13 cellular contexts compared by ENCODE assay signal in the genomic region with DNA sequence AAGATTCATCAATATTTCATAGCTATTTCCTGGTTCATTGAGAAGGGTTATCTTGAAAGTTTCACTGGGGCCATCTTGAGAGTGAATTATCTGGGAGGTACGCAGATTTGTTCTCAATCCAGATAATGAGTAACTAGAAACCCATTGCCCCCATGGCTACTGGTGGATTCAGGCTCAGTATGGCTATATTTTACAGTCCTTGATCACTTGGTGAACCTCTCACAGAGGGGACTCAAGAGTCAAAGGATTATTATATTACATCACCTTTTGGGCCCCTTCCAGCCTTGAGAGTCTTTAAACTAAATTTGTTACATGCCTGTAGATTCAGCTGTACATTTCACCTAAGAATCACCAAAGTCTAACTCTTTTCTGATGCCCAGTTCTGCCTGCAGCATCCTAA. TPM values are rescaled to one million over a fixed set of nuclear protein-coding genes. Genes with fewer than 3 reads are reported as not detected.
"Had no signal": no experiment of that assay in that cellular context is flagged by ENCODE, and none has a peak within 500 bp of the region (broad histone marks: within the 10 kb centered on the region; RNA-seq: fewer than 3 reads in every experiment).

No MANE protein-coding gene starts in this region.

- H3K9me3 Mint-ChIP-seq: IgD-negative memory B cell had no signal

- H3K4me2 ChIP-seq: KMS-11 had no signal

- H3K4me3 Mint-ChIP-seq: IgD-negative memory B cell had no signal

- H3K27ac ChIP-seq: HL-60, KMS-11 had no signal

- H3K36me3 ChIP-seq: HAP-1 had no signal

- DNase-seq: GOT3, H7, Karpas-422, KBM-7 had no signal

- H3K4me3 ChIP-seq: HAP-1 had no signal

- H3K27ac Mint-ChIP-seq: IgD-negative memory B cell had no signal

- H3K9ac ChIP-seq: KMS-11 had no signal

- H3K9me3 ChIP-seq: HAP-1 had no signal

- ATAC-seq: HCT116, HepG2 had no signal

- FAIRE-seq: HepG2 had no signal

RNA-seq across cellular contexts. Expression of a gene that starts 11.6 kb away (rescaled TPM):
- total RNA-seq: H4, H7, HepG2, HT1080, LHCN-M2 had no signal
- polyA plus RNA-seq: HepG2, IgD-negative memory B cell had no signal
